1 cellular context compared by ENCODE assay signal in genomic region chr2:3519255-3520190, GRCh38.
A peak's percentile ranks its signal among the peaks of the same experiment; 100 is the strongest.
TF ChIP-seq lines count a peak whose summit lies in the region.

A gene with protein sequence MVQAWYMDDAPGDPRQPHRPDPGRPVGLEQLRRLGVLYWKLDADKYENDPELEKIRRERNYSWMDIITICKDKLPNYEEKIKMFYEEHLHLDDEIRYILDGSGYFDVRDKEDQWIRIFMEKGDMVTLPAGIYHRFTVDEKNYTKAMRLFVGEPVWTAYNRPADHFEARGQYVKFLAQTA (minus strand): TSS chr2:3519531. CDS start chr2:3519487, 44 bp downstream.

TF ChIP-seq in HepG2, 621 proteins besides CTCF, POLR2A, EP300 and RAD21 (continued from another document and continues in another):
- TF ChIP-seq, protein P1, sequence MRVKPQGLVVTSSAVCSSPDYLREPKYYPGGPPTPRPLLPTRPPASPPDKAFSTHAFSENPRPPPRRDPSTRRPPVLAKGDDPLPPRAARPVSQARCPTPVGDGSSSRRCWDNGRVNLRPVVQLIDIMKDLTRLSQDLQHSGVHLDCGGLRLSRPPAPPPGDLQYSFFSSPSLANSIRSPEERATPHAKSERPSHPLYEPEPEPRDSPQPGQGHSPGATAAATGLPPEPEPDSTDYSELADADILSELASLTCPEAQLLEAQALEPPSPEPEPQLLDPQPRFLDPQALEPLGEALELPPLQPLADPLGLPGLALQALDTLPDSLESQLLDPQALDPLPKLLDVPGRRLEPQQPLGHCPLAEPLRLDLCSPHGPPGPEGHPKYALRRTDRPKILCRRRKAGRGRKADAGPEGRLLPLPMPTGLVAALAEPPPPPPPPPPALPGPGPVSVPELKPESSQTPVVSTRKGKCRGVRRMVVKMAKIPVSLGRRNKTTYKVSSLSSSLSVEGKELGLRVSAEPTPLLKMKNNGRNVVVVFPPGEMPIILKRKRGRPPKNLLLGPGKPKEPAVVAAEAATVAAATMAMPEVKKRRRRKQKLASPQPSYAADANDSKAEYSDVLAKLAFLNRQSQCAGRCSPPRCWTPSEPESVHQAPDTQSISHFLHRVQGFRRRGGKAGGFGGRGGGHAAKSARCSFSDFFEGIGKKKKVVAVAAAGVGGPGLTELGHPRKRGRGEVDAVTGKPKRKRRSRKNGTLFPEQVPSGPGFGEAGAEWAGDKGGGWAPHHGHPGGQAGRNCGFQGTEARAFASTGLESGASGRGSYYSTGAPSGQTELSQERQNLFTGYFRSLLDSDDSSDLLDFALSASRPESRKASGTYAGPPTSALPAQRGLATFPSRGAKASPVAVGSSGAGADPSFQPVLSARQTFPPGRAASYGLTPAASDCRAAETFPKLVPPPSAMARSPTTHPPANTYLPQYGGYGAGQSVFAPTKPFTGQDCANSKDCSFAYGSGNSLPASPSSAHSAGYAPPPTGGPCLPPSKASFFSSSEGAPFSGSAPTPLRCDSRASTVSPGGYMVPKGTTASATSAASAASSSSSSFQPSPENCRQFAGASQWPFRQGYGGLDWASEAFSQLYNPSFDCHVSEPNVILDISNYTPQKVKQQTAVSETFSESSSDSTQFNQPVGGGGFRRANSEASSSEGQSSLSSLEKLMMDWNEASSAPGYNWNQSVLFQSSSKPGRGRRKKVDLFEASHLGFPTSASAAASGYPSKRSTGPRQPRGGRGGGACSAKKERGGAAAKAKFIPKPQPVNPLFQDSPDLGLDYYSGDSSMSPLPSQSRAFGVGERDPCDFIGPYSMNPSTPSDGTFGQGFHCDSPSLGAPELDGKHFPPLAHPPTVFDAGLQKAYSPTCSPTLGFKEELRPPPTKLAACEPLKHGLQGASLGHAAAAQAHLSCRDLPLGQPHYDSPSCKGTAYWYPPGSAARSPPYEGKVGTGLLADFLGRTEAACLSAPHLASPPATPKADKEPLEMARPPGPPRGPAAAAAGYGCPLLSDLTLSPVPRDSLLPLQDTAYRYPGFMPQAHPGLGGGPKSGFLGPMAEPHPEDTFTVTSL (CRISPR knock-in tag; IDR thresholded peaks at IDR 0.05; ENCODE audit: borderline replicate concordance): peak; percentile 73
- TF ChIP-seq ATM (IDR thresholded peaks at IDR 0.05; ENCODE audit: borderline replicate concordance): no peak
- peak; percentile 88 for TF ChIP-seq MAFF (IDR thresholded peaks at IDR 0.05; ENCODE audit: low read depth, low read length)
- peak; percentile 97 for TF ChIP-seq CAMTA2 (CRISPR knock-in tag; IDR thresholded peaks at IDR 0.05; ENCODE audit: borderline replicate concordance)
- TF ChIP-seq HNRNPK (IDR thresholded peaks at IDR 0.05; ENCODE audit: low read depth, low read length, poor library complexity, severe bottlenecking): peak; percentile 73
- peak; percentile 6; the same call in 1 of the 2 replicates for TF ChIP-seq ZNF441 (CRISPR knock-in tag; IDR thresholded peaks at IDR 0.05; ENCODE audit: borderline replicate concordance)
- 0 out of 2 replicates have a peak, but pooled peaks have one; percentile 53 for TF ChIP-seq HMGXB3 (CRISPR knock-in tag; IDR thresholded peaks at IDR 0.05; ENCODE audit: borderline replicate concordance)
- peak; percentile 98 for TF ChIP-seq ZFX (CRISPR knock-in tag; IDR thresholded peaks at IDR 0.05; ENCODE audit: low read depth)
- no peak for TF ChIP-seq ZNF496 (CRISPR knock-in tag; IDR thresholded peaks at IDR 0.05; ENCODE audit: insufficient replicate concordance)
- TF ChIP-seq ZFAT (CRISPR knock-in tag; conservative IDR thresholded peaks at IDR 0.05): 0 out of 2 replicates have a peak, but pooled peaks have one; percentile 69
- TF ChIP-seq ZNF749 (CRISPR knock-in tag; IDR thresholded peaks at IDR 0.05; ENCODE audit: borderline replicate concordance): peak; percentile 60
- TF ChIP-seq ATAD3A (CRISPR knock-in tag; IDR thresholded peaks at IDR 0.05): no peak
- no peak for TF ChIP-seq SCMH1 (CRISPR knock-in tag; IDR thresholded peaks at IDR 0.05; ENCODE audit: borderline replicate concordance)
- TF ChIP-seq SMYD3 (CRISPR knock-in tag; IDR thresholded peaks at IDR 0.05): peak; percentile 99
- peak; percentile 76 for TF ChIP-seq NFYB (CRISPR knock-in tag; IDR thresholded peaks at IDR 0.05)
- no peak for TF ChIP-seq ZFYVE20 (CRISPR knock-in tag; IDR thresholded peaks at IDR 0.05; ENCODE audit: borderline replicate concordance, low read depth)
- peak; percentile 79; the same call in 1 of the 2 replicates for TF ChIP-seq ESRRA (CRISPR knock-in tag; IDR thresholded peaks at IDR 0.05; ENCODE audit: low read depth)
- peak; percentile 39 for TF ChIP-seq ZBTB33 (CRISPR knock-in tag; IDR thresholded peaks at IDR 0.05)
- peak; percentile 57; the same call in 1 of the 2 replicates for TF ChIP-seq KMT2B (CRISPR knock-in tag; IDR thresholded peaks at IDR 0.05)
- peak; percentile 75; the same call in 1 of the 2 replicates for TF ChIP-seq ZNF33B (CRISPR knock-in tag; IDR thresholded peaks at IDR 0.05)
- peak; percentile 35; the same call in 1 of the 2 replicates for TF ChIP-seq DPF2 (CRISPR knock-in tag; IDR thresholded peaks at IDR 0.05; ENCODE audit: borderline replicate concordance, low read depth)
- no peak for TF ChIP-seq ZNF451 (CRISPR knock-in tag; IDR thresholded peaks at IDR 0.05)
- TF ChIP-seq, protein P2, sequence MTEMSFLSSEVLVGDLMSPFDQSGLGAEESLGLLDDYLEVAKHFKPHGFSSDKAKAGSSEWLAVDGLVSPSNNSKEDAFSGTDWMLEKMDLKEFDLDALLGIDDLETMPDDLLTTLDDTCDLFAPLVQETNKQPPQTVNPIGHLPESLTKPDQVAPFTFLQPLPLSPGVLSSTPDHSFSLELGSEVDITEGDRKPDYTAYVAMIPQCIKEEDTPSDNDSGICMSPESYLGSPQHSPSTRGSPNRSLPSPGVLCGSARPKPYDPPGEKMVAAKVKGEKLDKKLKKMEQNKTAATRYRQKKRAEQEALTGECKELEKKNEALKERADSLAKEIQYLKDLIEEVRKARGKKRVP (CRISPR knock-in tag; IDR thresholded peaks at IDR 0.05): 0 out of 4 replicates have a peak, but pooled peaks of 1 of the 2 experiments have one; percentile 15
- TF ChIP-seq PATZ1 (CRISPR knock-in tag; IDR thresholded peaks at IDR 0.05): no peak
- TF ChIP-seq ZNF18 (CRISPR knock-in tag; IDR thresholded peaks at IDR 0.05; ENCODE audit: insufficient replicate concordance): no peak
- TF ChIP-seq ZNF605 (CRISPR knock-in tag; IDR thresholded peaks at IDR 0.05): peak; percentile 90
- peak; percentile 50; the same call in 1 of the 2 replicates for TF ChIP-seq SOX5 (CRISPR knock-in tag; IDR thresholded peaks at IDR 0.05; ENCODE audit: borderline replicate concordance)
- no peak for TF ChIP-seq TBX3 (IDR thresholded peaks at IDR 0.05; ENCODE audit: borderline replicate concordance)
- TF ChIP-seq CEBPB (IDR thresholded peaks at IDR 0.05; ENCODE audit: borderline replicate concordance, low read depth, low read length): no peak
- peak; percentile 80 for TF ChIP-seq KMT2A (CRISPR knock-in tag; IDR thresholded peaks at IDR 0.05)
- TF ChIP-seq, protein P3, sequence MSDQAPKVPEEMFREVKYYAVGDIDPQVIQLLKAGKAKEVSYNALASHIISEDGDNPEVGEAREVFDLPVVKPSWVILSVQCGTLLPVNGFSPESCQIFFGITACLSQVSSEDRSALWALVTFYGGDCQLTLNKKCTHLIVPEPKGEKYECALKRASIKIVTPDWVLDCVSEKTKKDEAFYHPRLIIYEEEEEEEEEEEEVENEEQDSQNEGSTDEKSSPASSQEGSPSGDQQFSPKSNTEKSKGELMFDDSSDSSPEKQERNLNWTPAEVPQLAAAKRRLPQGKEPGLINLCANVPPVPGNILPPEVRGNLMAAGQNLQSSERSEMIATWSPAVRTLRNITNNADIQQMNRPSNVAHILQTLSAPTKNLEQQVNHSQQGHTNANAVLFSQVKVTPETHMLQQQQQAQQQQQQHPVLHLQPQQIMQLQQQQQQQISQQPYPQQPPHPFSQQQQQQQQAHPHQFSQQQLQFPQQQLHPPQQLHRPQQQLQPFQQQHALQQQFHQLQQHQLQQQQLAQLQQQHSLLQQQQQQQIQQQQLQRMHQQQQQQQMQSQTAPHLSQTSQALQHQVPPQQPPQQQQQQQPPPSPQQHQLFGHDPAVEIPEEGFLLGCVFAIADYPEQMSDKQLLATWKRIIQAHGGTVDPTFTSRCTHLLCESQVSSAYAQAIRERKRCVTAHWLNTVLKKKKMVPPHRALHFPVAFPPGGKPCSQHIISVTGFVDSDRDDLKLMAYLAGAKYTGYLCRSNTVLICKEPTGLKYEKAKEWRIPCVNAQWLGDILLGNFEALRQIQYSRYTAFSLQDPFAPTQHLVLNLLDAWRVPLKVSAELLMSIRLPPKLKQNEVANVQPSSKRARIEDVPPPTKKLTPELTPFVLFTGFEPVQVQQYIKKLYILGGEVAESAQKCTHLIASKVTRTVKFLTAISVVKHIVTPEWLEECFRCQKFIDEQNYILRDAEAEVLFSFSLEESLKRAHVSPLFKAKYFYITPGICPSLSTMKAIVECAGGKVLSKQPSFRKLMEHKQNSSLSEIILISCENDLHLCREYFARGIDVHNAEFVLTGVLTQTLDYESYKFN (CRISPR knock-in tag; conservative IDR thresholded peaks at IDR 0.05): peak; percentile 57
